Comparison of ENCODE assay signal across 12 cellular contexts in genomic region chr11:17683378-17684161, GRCh38. TPM values are rescaled to one million over a fixed set of nuclear protein-coding genes. Genes with fewer than 3 reads are reported as not detected.
DNase-seq lines count a peak whose midpoint lies in the region; ATAC-seq and TF ChIP-seq lines count a peak whose summit lies in the region.
"Had no signal": no experiment of that assay in that cellular context is flagged by ENCODE, and none has a peak within 500 bp of the region (broad histone marks: within the 10 kb centered on the region; RNA-seq: fewer than 3 reads in every experiment).

No MANE protein-coding gene starts in this region.

- TF ChIP-seq EP300 in ovary (IDR thresholded peaks at IDR 0.05), result no peak

- H3K27ac ChIP-seq in Panc1 (ENCODE audit: low read length) (peak overlapping the region; percentile 24; the same call in 1 of the 2 replicates), psoas muscle (peak overlapping the region; percentile 88), ovary (no peak overlapping the region)

- CTCF ChIA-PET in Panc1 (lab: Charles Lee), result no interaction called here

- H3K36me3 ChIP-seq in Panc1 (ENCODE audit: control insufficient read depth, insufficient read depth, low read length) (no peaks in the 10 kb centered on the region), psoas muscle (ENCODE audit: insufficient read depth in 1 of 2, low read depth in 1 of 2) (no peaks in the 10 kb centered on the region), ovary (no peaks in the 10 kb centered on the region)

- POLR2A ChIA-PET in Panc1 (lab: Charles Lee), result no interaction called here

- TF ChIP-seq POLR2A in ovary (IDR thresholded peaks at IDR 0.05), result no peak

- intact Hi-C loops in Panc1 (cut with micrococcal nuclease; ENCODE audit: unreplicated experiment) (loop anchor here (5.0 kb wide), 1 partner anchor 49 kb away; the partner anchor contains the start of gene KCNC1), psoas muscle (cut with DNase I) (loop anchor here in 1 of 2 donors (5.0 kb wide), 1 partner anchor 51 kb away; no protein-coding TSS in a partner anchor), ovary (cut with DNase I) (no loop called here)

- ATAC-seq in Panc1 (peak; percentile 88), esophagus mucosa (peak; percentile 68), psoas muscle (peak; percentile 69 to 73 (median 70)), HG02938 (IDR thresholded peaks at IDR 0.05; ENCODE audit: unreplicated experiment) (no peak)
- ATAC-seq: stimulated activated naive CD8-positive, alpha-beta T cell treated with anti-CD3 and anti-CD28 coated beads, Interleukin-15, amount 100 ng/mL, for 72 hours had no signal

- no TSS peak for BruUV-seq in Panc1 (replicated peaks; lab: Mats Ljungman, UMichigan)

- 30 to 46% (median 35%) methylated on average over 12 of the region's 12 CpGs for WGBS in psoas muscle, 3 donors
- WGBS in ovary, 3 donors, result 62 to 76% (median 64%) methylated on average over 12 of the region's 12 CpGs

- in situ Hi-C loops in Panc1 (cut with HindIII; ENCODE audit: low pct_unique_long_range_greater_than_20kb, low sequenced_read_pairs), result no loop called here

- no peaks in the 10 kb centered on the region for H3K27me3 ChIP-seq in Panc1 (ENCODE audit: control insufficient read depth, insufficient read depth, low read length)
- H3K27me3 ChIP-seq in psoas muscle (ENCODE audit: insufficient read depth in 3 of 3, low read length in 2 of 3), result no peaks in the 10 kb centered on the region
- no peaks in the 10 kb centered on the region for H3K27me3 ChIP-seq in ovary

- no peaks in the 10 kb centered on the region for H3K9me3 ChIP-seq in Panc1 (ENCODE audit: control insufficient read depth, insufficient read depth, low read depth, low read length)
- H3K9me3 ChIP-seq in psoas muscle, result no peaks in the 10 kb centered on the region
- H3K9me3 ChIP-seq in ovary, result no peaks in the 10 kb centered on the region

- TF ChIP-seq CTCF in Panc1 (IDR thresholded peaks at IDR 0.05), result no peak
- TF ChIP-seq CTCF in psoas muscle (IDR thresholded peaks at IDR 0.05), result no peak
- no peak for TF ChIP-seq CTCF in ovary (IDR thresholded peaks at IDR 0.05)

- H3K4me3 ChIP-seq in Panc1 (ENCODE audit: low read depth in 2 of 2, low read length in 2 of 2), result no peak overlapping the region
- H3K4me3 ChIP-seq in psoas muscle, result no peak overlapping the region
- H3K4me3 ChIP-seq in ovary, result no peak overlapping the region

- peak; percentile 77 for DNase-seq in HCEC 1CT
- DNase-seq in Panc1 (ENCODE audit: low read depth, low spot score), result no peak
- peak; percentile 71 to 82 for DNase-seq in psoas muscle
- DNase-seq in KG1 (lab: John Stamatoyannopoulos, UW), result no peak
- no peak for DNase-seq in NCI-H2029 (lab: John Stamatoyannopoulos, UW)
- DNase-seq in ovary, result no peak
- DNase-seq: activated B cell treated with CpG ODN at 0.5 μM for 24 hours; activated naive CD4-positive, alpha-beta T cell treated with anti-CD3 and anti-CD28 coated beads for 36 hours; erythroblast; stimulated activated naive CD8-positive, alpha-beta T cell treated with anti-CD3 and anti-CD28 coated beads, Interleukin-15, amount 100 ng/mL, for 72 hours had no signal

- H3K4me1 ChIP-seq in Panc1 (ENCODE audit: control insufficient read depth, insufficient read depth, low read length) (peaks cover 10% of the 10 kb centered on the region), psoas muscle (peaks cover 52% of the 10 kb centered on the region), ovary (ENCODE audit: insufficient read depth) (no peaks in the 10 kb centered on the region)

RNA-seq across cellular contexts. Expression of gene MYOD1, which starts 35.8 kb away (rescaled TPM):
- total RNA-seq in Panc1 (2021; ENCODE audit: unreplicated experiment) (not detected), esophagus mucosa (not detected), psoas muscle (10 to 100 TPM; 45.6 to 95.7 (median 60.4) TPM), ovary (not detected)
- polyA plus RNA-seq in Panc1 (2012; ENCODE audit: insufficient read length), result not detected
- polyA plus RNA-seq in psoas muscle (10 to 100 TPM in 1 of 3 donors, 1 to 10 TPM in 2; 5.0 to 63.6 (median 6.8) TPM), ovary (not detected)
- total RNA-seq: activated B cell treated with CpG ODN at 0.5 μM for 24 hours; activated naive CD4-positive, alpha-beta T cell treated with anti-CD3 and anti-CD28 coated beads for 36 hours had no signal

RNA-seq across cellular contexts. Expression of gene KCNC1, which starts 51.0 kb away (rescaled TPM):
- 0.95 TPM for total RNA-seq in Panc1 (2021; ENCODE audit: unreplicated experiment)
- polyA plus RNA-seq in Panc1 (2012; ENCODE audit: insufficient read length), result 3.0 TPM
- total RNA-seq in esophagus mucosa, result not detected
- total RNA-seq in psoas muscle, result 1 to 10 TPM in 1 of 4 donors, under 1 TPM in 3; 0.05 to 1.1 (median 0.47) TPM
- under 1 TPM; 0.01 to 0.13 (median 0.05) TPM for polyA plus RNA-seq in psoas muscle
- under 1 TPM in 2 of 7 donors, not detected in 5; 0.02 to 0.03 TPM for total RNA-seq in ovary
- polyA plus RNA-seq in ovary, result under 1 TPM; 0.04 to 0.18 TPM
- total RNA-seq: activated B cell treated with CpG ODN at 0.5 μM for 24 hours; activated naive CD4-positive, alpha-beta T cell treated with anti-CD3 and anti-CD28 coated beads for 36 hours had no signal

Comparison
In these comparisons a context has a peak if more than half of its experiments do, and no peak if none do; other contexts are left out.
1. DNase-seq: peak in HCEC 1CT (single experiment) and psoas muscle (2 of 2); none in Panc1 (single experiment), KG1 (single experiment), NCI-H2029 (single experiment) and ovary (0 of 5).
2. H3K27ac ChIP-seq: peak in Panc1 (single experiment) and psoas muscle (single experiment); none in ovary (0 of 2).
3. RNA of gene MYOD1, which starts 35.8 kb away (total RNA-seq): 45.6 to 95.7 TPM in psoas muscle; not detected in esophagus mucosa (single experiment), not detected in Panc1 (single experiment) and not detected in ovary; every median in the first group is over 10 times any median in the second.